Comparison of ENCODE assay signal across 8 cellular contexts in the genomic region with DNA sequence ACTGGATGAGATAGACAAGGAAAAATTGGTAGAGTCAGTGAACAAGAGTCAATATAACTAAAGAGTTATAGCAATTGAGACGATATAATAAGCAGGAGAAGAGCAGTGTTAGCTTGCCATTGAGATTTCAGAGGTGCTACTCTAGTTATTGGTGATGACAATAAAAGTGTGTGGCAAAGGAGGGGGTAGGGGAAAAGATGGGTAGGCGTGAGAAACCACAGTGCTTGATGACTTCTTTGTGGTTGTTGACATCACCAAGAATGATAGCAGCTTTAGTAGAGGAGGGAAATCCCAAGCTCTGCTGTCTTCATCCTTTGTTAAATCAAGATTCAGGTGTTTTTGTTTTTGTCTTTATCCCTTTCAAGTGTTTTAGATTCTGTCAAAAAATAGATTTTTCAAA.
DNase-seq lines count a peak whose midpoint lies in the region; ATAC-seq, FAIRE-seq and TF ChIP-seq lines count a peak whose summit lies in the region.

No MANE protein-coding gene starts in this region.

- no peak for TF ChIP-seq CTCF in vagina (IDR thresholded peaks at IDR 0.05)

- no peaks in the 10 kb centered on the region for H3K36me3 ChIP-seq in vagina

- TF ChIP-seq POLR2A in vagina (IDR thresholded peaks at IDR 0.05) (no peak), erythroblast (IDR thresholded peaks at IDR 0.05; ENCODE audit: low read length) (no peak)

- H3K4me3 ChIP-seq in vagina, result no peak overlapping the region

- H3K27me3 ChIP-seq in vagina, result no peaks in the 10 kb centered on the region

- ATAC-seq in HG03342 (IDR thresholded peaks at IDR 0.05; ENCODE audit: unreplicated experiment), result peak; percentile 95

- no peaks in the 10 kb centered on the region for H3K4me1 ChIP-seq in vagina

- intact Hi-C loops in vagina (cut with DNase I), result no loop called here

- H3K27ac ChIP-seq in vagina, result no peak overlapping the region

- no peak for DNase-seq in GM19239 (ENCODE audit: insufficient read length, low spot score)
- DNase-seq in activated T-cell treated with anti-CD3 and anti-CD28 coated beads for 48 hours (ENCODE audit: low read depth), result peak; percentile 43
- peak; percentile 80 for DNase-seq in stimulated activated CD4-positive, alpha-beta T cell treated with anti-CD3 and anti-CD28 coated beads, Interleukin-4, amount 100 ng/mL, for 24 hours
- DNase-seq in amniotic stem cell (lab: John Stamatoyannopoulos, UW), result no peak
- DNase-seq in G401 (ENCODE audit: low spot score), result no peak
- no peak for DNase-seq in vagina (ENCODE audit: extremely low spot score in 2 of 2)
- DNase-seq in erythroblast (lab: John Stamatoyannopoulos, UW), result no peak

- H3K9me3 ChIP-seq in vagina, result no peaks in the 10 kb centered on the region

- in situ Hi-C loops in G401 (cut with HindIII; ENCODE audit: low sequenced_read_pairs), result no loop called here

- FAIRE-seq in GM19239 (lab: Jason Lieb, UNC), result peak; percentile 59

Comparison
In these comparisons a context has a peak if more than half of its experiments do, and no peak if none do; other contexts are left out.
1. DNase-seq: peak in activated T-cell treated with anti-CD3 and anti-CD28 coated beads for 48 hours (single experiment) and stimulated activated CD4-positive, alpha-beta T cell treated with anti-CD3 and anti-CD28 coated beads, Interleukin-4, amount 100 ng/mL, for 24 hours (single experiment); none in GM19239 (single experiment), amniotic stem cell (single experiment), G401 (single experiment), vagina (0 of 2) and erythroblast (0 of 2).